8 cellular contexts compared by ENCODE assay signal in the genomic region with DNA sequence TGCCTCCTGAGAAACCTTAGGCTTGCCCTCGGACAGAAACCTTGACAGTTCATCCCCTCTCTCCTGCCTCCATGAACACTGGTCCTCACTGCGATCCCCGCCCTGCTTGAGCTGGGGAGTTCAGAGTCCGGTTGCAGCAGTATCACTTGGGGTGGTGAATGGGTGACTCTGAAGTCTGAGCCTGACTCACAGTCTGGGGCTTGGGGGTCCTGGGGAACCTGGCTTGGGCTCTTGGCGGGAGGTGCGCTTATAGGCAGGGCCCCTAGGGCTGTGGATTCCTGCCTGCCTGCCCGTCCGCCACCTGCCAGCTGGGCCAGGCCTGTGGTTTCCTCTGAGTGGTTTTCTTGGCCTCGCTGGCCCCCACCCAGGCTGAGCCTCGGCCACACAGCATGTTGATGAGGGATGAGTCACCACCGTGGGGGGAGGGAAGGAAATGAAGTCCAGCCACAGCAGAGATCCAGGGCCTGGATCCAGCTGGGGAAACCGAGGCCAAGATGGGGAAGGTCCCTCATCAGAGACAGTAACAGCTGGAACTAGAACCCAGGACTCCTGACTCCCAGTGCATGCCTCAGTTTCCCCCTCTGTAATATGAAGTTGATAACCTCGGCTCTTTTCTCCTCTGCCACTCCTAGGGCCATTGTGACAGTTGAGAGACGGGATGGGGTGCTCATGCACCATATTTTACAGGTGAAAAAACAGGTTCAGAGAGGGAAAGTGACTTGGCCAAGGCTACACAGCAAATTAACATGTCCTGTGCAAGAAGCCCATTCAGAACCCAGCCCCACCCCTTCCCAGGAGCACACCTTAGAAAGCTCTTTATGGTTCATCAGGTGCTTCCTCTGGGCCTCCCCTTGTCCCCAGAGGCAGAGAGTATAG. TPM values are rescaled to one million over a fixed set of nuclear protein-coding genes. Genes with fewer than 3 reads are reported as not detected.
A peak's percentile ranks its signal among the peaks of the same experiment; 100 is the strongest.
DNase-seq lines count a peak whose midpoint lies in the region; ATAC-seq lines count a peak whose summit lies in the region.

No MANE protein-coding gene starts in this region.

- no peaks in the 10 kb centered on the region for H3K36me3 Mint-ChIP-seq in CD4-positive, CD25-positive, alpha-beta regulatory T cell
- no peaks in the 10 kb centered on the region for H3K36me3 Mint-ChIP-seq in T-helper 17 cell (ENCODE audit: low read depth)
- no peaks in the 10 kb centered on the region for H3K36me3 Mint-ChIP-seq in natural killer cell treated with Interleukin-12 subunit alpha and Interleukin-12 subunit beta and Interleukin-15 and Interleukin-18, amount 100 ng/mL, for 72 hours

- no peaks in the 10 kb centered on the region for H3K27me3 ChIP-seq in CD4-positive, CD25-positive, alpha-beta regulatory T cell (ENCODE audit: control insufficient read depth, insufficient read depth, low read length)

- H3K27me3 Mint-ChIP-seq in CD4-positive, CD25-positive, alpha-beta regulatory T cell: no peaks in the 10 kb centered on the region
- no peaks in the 10 kb centered on the region for H3K27me3 Mint-ChIP-seq in T-helper 17 cell
- no peaks in the 10 kb centered on the region for H3K27me3 Mint-ChIP-seq in natural killer cell treated with Interleukin-12 subunit alpha and Interleukin-12 subunit beta and Interleukin-15 and Interleukin-18, amount 100 ng/mL, for 72 hours

- no peaks in the 10 kb centered on the region for H3K9me3 Mint-ChIP-seq in CD4-positive, CD25-positive, alpha-beta regulatory T cell
- H3K9me3 Mint-ChIP-seq in natural killer cell treated with Interleukin-12 subunit alpha and Interleukin-12 subunit beta and Interleukin-15 and Interleukin-18, amount 100 ng/mL, for 72 hours: no peaks in the 10 kb centered on the region

- no peak overlapping the region for H3K27ac Mint-ChIP-seq in CD4-positive, CD25-positive, alpha-beta regulatory T cell
- H3K27ac Mint-ChIP-seq in T-helper 17 cell: peak overlapping the region; percentile 65
- H3K27ac Mint-ChIP-seq in natural killer cell treated with Interleukin-12 subunit alpha and Interleukin-12 subunit beta and Interleukin-15 and Interleukin-18, amount 100 ng/mL, for 72 hours: peak overlapping the region in 1 of 2 donors; percentile 33

- H3K36me3 ChIP-seq in CD4-positive, CD25-positive, alpha-beta regulatory T cell (ENCODE audit: control insufficient read depth, insufficient read depth, low read length): no peaks in the 10 kb centered on the region

- peaks cover 0 to 7% (median 3%) of the 10 kb centered on the region in 4 donors for H3K4me1 Mint-ChIP-seq in CD4-positive, CD25-positive, alpha-beta regulatory T cell
- peaks cover 4% of the 10 kb centered on the region for H3K4me1 Mint-ChIP-seq in T-helper 17 cell
- H3K4me1 Mint-ChIP-seq in natural killer cell treated with Interleukin-12 subunit alpha and Interleukin-12 subunit beta and Interleukin-15 and Interleukin-18, amount 100 ng/mL, for 72 hours (ENCODE audit: low read depth in 2 of 2): peaks cover 15 to 18% of the 10 kb centered on the region in 2 donors

- H3K4me1 ChIP-seq in CD4-positive, CD25-positive, alpha-beta regulatory T cell (ENCODE audit: control insufficient read depth, insufficient read depth, low read length, poor library complexity, severe bottlenecking): peaks cover 8% of the 10 kb centered on the region

- ATAC-seq in CD4-positive, CD25-positive, alpha-beta regulatory T cell (ENCODE audit: low read depth in 2 of 2): peak; percentile 38 to 52
- ATAC-seq in GM18909 (IDR thresholded peaks at IDR 0.05; ENCODE audit: poor library complexity, unreplicated experiment) (peak; percentile 78), HG03571 (IDR thresholded peaks at IDR 0.05; ENCODE audit: unreplicated experiment) (peak; percentile 47), T-helper 17 cell (peak; percentile 56), esophagus mucosa (peak; percentile 49)
- peak; percentile 91 to 92 for ATAC-seq in natural killer cell treated with Interleukin-12 subunit alpha and Interleukin-12 subunit beta and Interleukin-15 and Interleukin-18, amount 100 ng/mL, for 72 hours

- H3K4me3 Mint-ChIP-seq in CD4-positive, CD25-positive, alpha-beta regulatory T cell: no peak overlapping the region
- H3K4me3 Mint-ChIP-seq in T-helper 17 cell: no peak overlapping the region
- peak overlapping the region; percentile 61 for H3K4me3 Mint-ChIP-seq in natural killer cell treated with Interleukin-12 subunit alpha and Interleukin-12 subunit beta and Interleukin-15 and Interleukin-18, amount 100 ng/mL, for 72 hours

- H3K27ac ChIP-seq in CD4-positive, CD25-positive, alpha-beta regulatory T cell (ENCODE audit: insufficient read depth, low read length, poor library complexity, severe bottlenecking): no peak overlapping the region

- no peak overlapping the region for H3K4me3 ChIP-seq in CD4-positive, CD25-positive, alpha-beta regulatory T cell (ENCODE audit: low read depth, low read length)

- DNase-seq in CD4-positive, CD25-positive, alpha-beta regulatory T cell: peak in 1 of 3 donors; percentile 53
- DNase-seq in T-helper 17 cell (no peak), NCI-H345 (lab: John Stamatoyannopoulos, UW) (no peak), NCI-H2171 (lab: John Stamatoyannopoulos, UW) (no peak)
- DNase-seq in natural killer cell treated with Interleukin-12 subunit alpha and Interleukin-12 subunit beta and Interleukin-15 and Interleukin-18, amount 100 ng/mL, for 72 hours (ENCODE audit: low spot score): peak; percentile 86

- H3K9me3 ChIP-seq in CD4-positive, CD25-positive, alpha-beta regulatory T cell (ENCODE audit: control insufficient read depth in 2 of 2, low read length in 2 of 2): no peaks in the 10 kb centered on the region
- no peaks in the 10 kb centered on the region for H3K9me3 ChIP-seq in T-helper 17 cell (ENCODE audit: control insufficient read depth, low read length, poor library complexity, severe bottlenecking)

RNA-seq across cellular contexts. Expression of gene FOXS1, which starts 9.2 kb away (rescaled TPM):
- total RNA-seq in CD4-positive, CD25-positive, alpha-beta regulatory T cell: not detected
- not detected for polyA plus RNA-seq in CD4-positive, CD25-positive, alpha-beta regulatory T cell
- total RNA-seq in T-helper 17 cell (not detected), esophagus mucosa (0.40 TPM)
- total RNA-seq in natural killer cell treated with Interleukin-12 subunit alpha and Interleukin-12 subunit beta and Interleukin-15 and Interleukin-18, amount 100 ng/mL, for 72 hours: not detected

RNA-seq across cellular contexts. Expression of gene MYLK2, which starts 17.1 kb away (rescaled TPM):
- total RNA-seq in CD4-positive, CD25-positive, alpha-beta regulatory T cell: not detected
- not detected for polyA plus RNA-seq in CD4-positive, CD25-positive, alpha-beta regulatory T cell
- total RNA-seq in T-helper 17 cell (not detected), esophagus mucosa (0.12 TPM)
- total RNA-seq in natural killer cell treated with Interleukin-12 subunit alpha and Interleukin-12 subunit beta and Interleukin-15 and Interleukin-18, amount 100 ng/mL, for 72 hours: 1 to 10 TPM in 1 of 2 donors, under 1 TPM in 1; 0.98 to 1.8 TPM

RNA-seq across cellular contexts. Expression of gene DUSP15, which starts 34.1 kb away (rescaled TPM):
- not detected for total RNA-seq in CD4-positive, CD25-positive, alpha-beta regulatory T cell
- not detected for polyA plus RNA-seq in CD4-positive, CD25-positive, alpha-beta regulatory T cell
- total RNA-seq in T-helper 17 cell (not detected), esophagus mucosa (0.64 TPM)
- total RNA-seq in natural killer cell treated with Interleukin-12 subunit alpha and Interleukin-12 subunit beta and Interleukin-15 and Interleukin-18, amount 100 ng/mL, for 72 hours: not detected

RNA-seq across cellular contexts. Expression of gene TTLL9, which starts 34.2 kb away (rescaled TPM):
- not detected for total RNA-seq in CD4-positive, CD25-positive, alpha-beta regulatory T cell
- not detected for polyA plus RNA-seq in CD4-positive, CD25-positive, alpha-beta regulatory T cell
- not detected for total RNA-seq in T-helper 17 cell
- total RNA-seq in esophagus mucosa: 0.16 TPM
- not detected for total RNA-seq in natural killer cell treated with Interleukin-12 subunit alpha and Interleukin-12 subunit beta and Interleukin-15 and Interleukin-18, amount 100 ng/mL, for 72 hours
